Comparison of ENCODE assay signal across 11 cellular contexts in genomic region chr2:47056374-47056773, GRCh38.
DNase-seq lines count a peak whose midpoint lies in the region; ATAC-seq, FAIRE-seq and TF ChIP-seq lines count a peak whose summit lies in the region.
"Had no signal": no experiment of that assay in that cellular context is flagged by ENCODE, and none has a peak within 500 bp of the region (broad histone marks: within the 10 kb centered on the region; RNA-seq: fewer than 3 reads in every experiment).

No MANE protein-coding gene starts in this region.

- no peak for TF ChIP-seq EP300 in H1 (IDR thresholded peaks at IDR 0.05; ENCODE audit: borderline replicate concordance in 1 of 2, low read depth in 2 of 2, low read length in 2 of 2)

- H3K18ac ChIP-seq in H1 (ENCODE audit: extremely low read depth, low read length), result no peak overlapping the region

- H2BK20ac ChIP-seq in H1 (ENCODE audit: low read length), result no peak overlapping the region

- no peak overlapping the region for H3K23ac ChIP-seq in H1 (ENCODE audit: insufficient read length)

- no peaks in the 10 kb centered on the region for H3K23me2 ChIP-seq in H1 (ENCODE audit: low read depth, low read length)

- no peak for FAIRE-seq in H1 (lab: Jason Lieb, UNC)
- FAIRE-seq: colon, G401.6 had no signal

- H3K79me2 ChIP-seq in H1 (ENCODE audit: control insufficient read depth in 1 of 2, insufficient read depth in 2 of 2, low read length in 2 of 2), result no peaks in the 10 kb centered on the region

- no peak for TF ChIP-seq CTCF in AG04450 (IDR thresholded peaks at IDR 0.05; ENCODE audit: low read depth, low read length)
- TF ChIP-seq CTCF in H1 (IDR thresholded peaks at IDR 0.05; ENCODE audit: control extremely low read depth in 1 of 3, insufficient read depth in 1 of 3, low read depth in 1 of 3, low read length in 3 of 3), result no peak
- no peak for TF ChIP-seq CTCF in nephron (IDR thresholded peaks at IDR 0.05; ENCODE audit: unreplicated experiment in 3 of 3)

- H4K8ac ChIP-seq in H1 (ENCODE audit: extremely low read depth, insufficient read depth, low read length), result no peak overlapping the region

- H4K5ac ChIP-seq in H1 (ENCODE audit: insufficient read length, low read depth, low read length), result no peak overlapping the region

- TF ChIP-seq RAD21 in H1 (IDR thresholded peaks at IDR 0.05 in 1 of 2, conservative IDR thresholded peaks at IDR 0.05 in 1 of 2; ENCODE audit: low read depth in 2 of 2, low read length in 2 of 2), result no peak

- 56% methylated on average over 5 of the region's 5 CpGs for WGBS in HUES64
- 68% methylated on average over 5 of the region's 5 CpGs; no CpG with 5 or more reads in 1 of the 2 experiments for WGBS in H1 (ENCODE audit: extremely low coverage in 1 of 2, insufficient coverage in 1 of 2, insufficient read length in 1 of 2, insufficient replicate concordance in 2 of 2, low coverage in 1 of 2, low lambda C conversion rate in 2 of 2, missing lambda C conversion rate in 1 of 2), 2 experiments

- H3K9ac ChIP-seq in HUES64 (ENCODE audit: low read depth, low read length), result 0 out of 2 replicates have a peak overlapping the region, but pooled peaks have one; percentile 33
- H3K9ac ChIP-seq in H1 (replicated peaks in 1 of 4; ENCODE audit: extremely low read depth in 1 of 4, low read depth in 3 of 4, low read length in 3 of 4), result no peak overlapping the region

- POLR2A ChIA-PET in AG04450 (lab: Yijun Ruan, JAX), result interaction anchor here (0.9 to 2.9 kb wide), 8 partner anchors 10 to 116 kb away, joined by 3 to 20 read pairs (median 4); no protein-coding TSS in a partner anchor
- POLR2A ChIA-PET in H1 (lab: Charles Lee; ENCODE audit: partially characterized antibody), result interaction anchor here (0.8 to 1.0 kb wide), 2 partner anchors 14 to 114 kb away, joined by 3 read pairs; no protein-coding TSS in a partner anchor

- H2BK120ac ChIP-seq in H1 (replicated peaks; ENCODE audit: low read depth, low read length), result no peak overlapping the region

- no peak overlapping the region for H3K56ac ChIP-seq in H1 (replicated peaks; ENCODE audit: insufficient read length, low read depth, low read length)

- H3K4ac ChIP-seq in H1 (replicated peaks; ENCODE audit: insufficient read length, low read depth, low read length), result no peak overlapping the region

- H3K9me3 ChIP-seq in AG04450 (ENCODE audit: control insufficient read depth, insufficient read depth, low read length), result peaks cover 3% of the 10 kb centered on the region; the same call in 1 of the 2 replicates
- no peaks in the 10 kb centered on the region for H3K9me3 ChIP-seq in HUES64 (ENCODE audit: insufficient read depth, low read depth, low read length)
- no peaks in the 10 kb centered on the region for H3K9me3 ChIP-seq in H1 (ENCODE audit: insufficient read depth in 2 of 2, low read depth in 1 of 2, low read length in 1 of 2)

- H3K9me3 Mint-ChIP-seq in nephron, result no peaks in the 10 kb centered on the region

- no peaks in the 10 kb centered on the region for H3K79me1 ChIP-seq in H1 (ENCODE audit: low read depth, low read length)

- H3K27ac ChIP-seq in AG04450 (ENCODE audit: low read depth, low read length), result peak overlapping the region; percentile 80
- no peak overlapping the region for H3K27ac ChIP-seq in HUES64 (ENCODE audit: low read depth, low read length)
- H3K27ac ChIP-seq in H1 (ENCODE audit: low read depth, low read length), result no peak overlapping the region

- H2AK5ac ChIP-seq in H1 (ENCODE audit: low read depth, low read length), result no peak overlapping the region

- H3K14ac ChIP-seq in H1 (ENCODE audit: insufficient read length), result no peak overlapping the region

- no peaks in the 10 kb centered on the region for H4K20me1 ChIP-seq in H1 (replicated peaks in 1 of 2; ENCODE audit: control insufficient read depth in 1 of 2, insufficient read depth in 2 of 2, low read length in 2 of 2)

- H3K4me3 ChIP-seq in AG04450 (ENCODE audit: low read depth, low read length) (no peak overlapping the region), HUES64 (ENCODE audit: low read length) (no peak overlapping the region), H1 (ENCODE audit: extremely low read depth in 1 of 4, insufficient read depth in 2 of 4, low read depth in 3 of 4, low read length in 4 of 4) (no peak overlapping the region)

- CTCF ChIA-PET in AG04450 (lab: Charles Lee), result no interaction called here
- CTCF ChIA-PET in H1 (lab: Charles Lee; ENCODE audit: partially characterized antibody), result interaction anchor here (1.4 kb wide), 1 partner anchor 45 kb away, joined by 3 read pairs; no protein-coding TSS in a partner anchor

- H4K91ac ChIP-seq in H1 (replicated peaks; ENCODE audit: insufficient read length, low read length), result peak overlapping the region; percentile 44

- DNase-seq in AG04450 (ENCODE audit: low read depth, low spot score) (peak; percentile 68), H1 (ENCODE audit: low read depth in 1 of 2, low spot score in 2 of 2) (no peak), NCI-H446 treated with DMSO at 0.1 percent for 48 hours (lab: John Stamatoyannopoulos, UW) (no peak), medulla oblongata (ENCODE audit: extremely low spot score) (no peak), inferior parietal cortex (ENCODE audit: extremely low spot score) (no peak)

- H3K4me1 Mint-ChIP-seq in nephron, result peaks cover 51% of the 10 kb centered on the region

- no peak overlapping the region for H2BK15ac ChIP-seq in H1 (ENCODE audit: low read length)

- H2BK5ac ChIP-seq in H1 (ENCODE audit: low read depth, low read length), result no peak overlapping the region

- no peak for ATAC-seq in GM21360 (IDR thresholded peaks at IDR 0.05; ENCODE audit: unreplicated experiment)
- ATAC-seq: HCT116 had no signal

- peaks cover 8% of the 10 kb centered on the region for H3K36me3 Mint-ChIP-seq in nephron (ENCODE audit: low read depth)

- 0 out of 4 replicates have a peak overlapping the region, but pooled peaks of 1 of the 2 experiments have one; percentile 1 for H3K4me2 ChIP-seq in H1 (ENCODE audit: insufficient read depth in 1 of 2, low read depth in 2 of 2, low read length in 2 of 2)

- H3K27ac Mint-ChIP-seq in nephron, result peak overlapping the region; percentile 92 to 97 (median 94)

- H3K4me1 ChIP-seq in HUES64 (ENCODE audit: insufficient read depth, low read length) (peaks cover 21% of the 10 kb centered on the region), H1 (replicated peaks in 1 of 4; ENCODE audit: control insufficient read depth in 3 of 4, insufficient read depth in 4 of 4, low read length in 3 of 4) (peaks cover 3 to 19% (median 9%) of the 10 kb centered on the region in 4 experiments)

- H3K4me3 Mint-ChIP-seq in nephron, result peak overlapping the region; percentile 26 to 46 (median 27)

- no peak overlapping the region for H2BK12ac ChIP-seq in H1 (ENCODE audit: low read depth, low read length)

- no peak for TF ChIP-seq POLR2A in H1 (IDR thresholded peaks at IDR 0.05; ENCODE audit: control extremely low read depth in 1 of 2, low read depth in 2 of 2, low read length in 2 of 2)

- H3K27me3 Mint-ChIP-seq in nephron (ENCODE audit: low read depth), result no peaks in the 10 kb centered on the region

- H3K27me3 ChIP-seq in AG04450 (ENCODE audit: control insufficient read depth, insufficient read depth, low read length) (no peaks in the 10 kb centered on the region), HUES64 (ENCODE audit: insufficient read depth, low read length) (no peaks in the 10 kb centered on the region), H1 (replicated peaks in 1 of 4; ENCODE audit: control insufficient read depth in 3 of 4, extremely low read depth in 1 of 4, insufficient read depth in 3 of 4, low read length in 3 of 4) (no peaks in the 10 kb centered on the region)

- H3K36me3 ChIP-seq in HUES64 (ENCODE audit: insufficient read depth, low read length) (0 out of 2 replicates have a peak, but pooled peaks cover 5% of the 10 kb centered on the region), H1 (ENCODE audit: control insufficient read depth in 2 of 4, insufficient read depth in 4 of 4, low read length in 3 of 4) (no peaks in the 10 kb centered on the region; a peak in 1 of 8 replicates)

- no peak overlapping the region for H2AFZ ChIP-seq in H1 (ENCODE audit: low read length)

TF ChIP-seq in H1, 55 proteins besides CTCF, POLR2A, EP300 and RAD21:
- TF ChIP-seq MAX (IDR thresholded peaks at IDR 0.05) (no peak), ASH2L (IDR thresholded peaks at IDR 0.05; ENCODE audit: low read length) (no peak), EZH2 (IDR thresholded peaks at IDR 0.05; ENCODE audit: low read depth, low read length, severe bottlenecking) (no peak), MAFK (IDR thresholded peaks at IDR 0.05; ENCODE audit: low read depth, low read length) (no peak), CTBP2 (IDR thresholded peaks at IDR 0.05; ENCODE audit: borderline replicate concordance, insufficient read depth, insufficient read length, low read length) (no peak), E2F6 (IDR thresholded peaks at IDR 0.05) (no peak), YY1 (IDR thresholded peaks at IDR 0.05; ENCODE audit: low read depth, low read length) (no peak), SIX5 (IDR thresholded peaks at IDR 0.05; ENCODE audit: low read depth, low read length) (no peak), RBBP5 (IDR thresholded peaks at IDR 0.05; ENCODE audit: borderline replicate concordance, low read depth, low read length) (no peak), KDM4A (IDR thresholded peaks at IDR 0.05; ENCODE audit: low read depth, low read length, severe bottlenecking) (no peak), CREB1 (IDR thresholded peaks at IDR 0.05) (no peak), HDAC2 (IDR thresholded peaks at IDR 0.05; ENCODE audit: borderline replicate concordance in 1 of 2, low read depth in 2 of 2, low read length in 2 of 2) (no peak), RNF2 (IDR thresholded peaks at IDR 0.05; ENCODE audit: borderline replicate concordance, low read depth, low read length, missing control alignments, poor library complexity, severe bottlenecking) (no peak)
